Comparison of ENCODE assay signal across 8 cellular contexts in genomic region chr19:58154287-58154678, GRCh38. TPM values are rescaled to one million over a fixed set of nuclear protein-coding genes. Genes with fewer than 3 reads are reported as not detected.
DNase-seq lines count a peak whose midpoint lies in the region; ATAC-seq and TF ChIP-seq lines count a peak whose summit lies in the region.

No MANE protein-coding gene starts in this region.

- H3K27me3 Mint-ChIP-seq in T-helper 17 cell = no peaks in the 10 kb centered on the region
- no peaks in the 10 kb centered on the region for H3K27me3 Mint-ChIP-seq in natural killer cell treated with Interleukin-12 subunit alpha and Interleukin-12 subunit beta and Interleukin-15 and Interleukin-18, amount 100 ng/mL, for 72 hours

- H3K36me3 Mint-ChIP-seq in T-helper 17 cell (ENCODE audit: low read depth) = peaks cover 2% of the 10 kb centered on the region
- peaks cover 23% of the 10 kb centered on the region for H3K36me3 Mint-ChIP-seq in natural killer cell treated with Interleukin-12 subunit alpha and Interleukin-12 subunit beta and Interleukin-15 and Interleukin-18, amount 100 ng/mL, for 72 hours

- H3K4me1 Mint-ChIP-seq in T-helper 17 cell = peaks cover 9% of the 10 kb centered on the region
- H3K4me1 Mint-ChIP-seq in natural killer cell treated with Interleukin-12 subunit alpha and Interleukin-12 subunit beta and Interleukin-15 and Interleukin-18, amount 100 ng/mL, for 72 hours (ENCODE audit: low read depth in 2 of 2) = peaks cover 10 to 21% of the 10 kb centered on the region in 2 donors

- DNase-seq in GM10266 (ENCODE audit: extremely low spot score) = peak; percentile 28
- no peak for DNase-seq in T-helper 17 cell
- DNase-seq in fibroblast of peridontal ligament (ENCODE audit: extremely low read depth) = peak; percentile 58
- no peak for DNase-seq in natural killer cell treated with Interleukin-12 subunit alpha and Interleukin-12 subunit beta and Interleukin-15 and Interleukin-18, amount 100 ng/mL, for 72 hours (ENCODE audit: low spot score)
- DNase-seq in activated CD4-positive, alpha-beta T cell treated with anti-CD3 and anti-CD28 coated beads for 1 hour = no peak

- TF ChIP-seq CTCF in GM10266 (IDR thresholded peaks at IDR 0.05; ENCODE audit: control insufficient read depth, insufficient read depth, low read depth, missing control alignments) = no peak

- peak overlapping the region; percentile 56 for H3K27ac Mint-ChIP-seq in T-helper 17 cell
- H3K27ac Mint-ChIP-seq in natural killer cell treated with Interleukin-12 subunit alpha and Interleukin-12 subunit beta and Interleukin-15 and Interleukin-18, amount 100 ng/mL, for 72 hours = no peak overlapping the region

- ATAC-seq in T-helper 17 cell (no peak), GM18517 (IDR thresholded peaks at IDR 0.05; ENCODE audit: unreplicated experiment) (no peak), HG03025 (IDR thresholded peaks at IDR 0.05; ENCODE audit: low FRiP score, unreplicated experiment) (no peak), HG02798 (IDR thresholded peaks at IDR 0.05; ENCODE audit: poor library complexity, unreplicated experiment) (no peak)
- no peak for ATAC-seq in natural killer cell treated with Interleukin-12 subunit alpha and Interleukin-12 subunit beta and Interleukin-15 and Interleukin-18, amount 100 ng/mL, for 72 hours

- peak overlapping the region; percentile 85 for H3K4me3 Mint-ChIP-seq in T-helper 17 cell
- H3K4me3 Mint-ChIP-seq in natural killer cell treated with Interleukin-12 subunit alpha and Interleukin-12 subunit beta and Interleukin-15 and Interleukin-18, amount 100 ng/mL, for 72 hours = peak overlapping the region; percentile 76

- H3K9me3 Mint-ChIP-seq in natural killer cell treated with Interleukin-12 subunit alpha and Interleukin-12 subunit beta and Interleukin-15 and Interleukin-18, amount 100 ng/mL, for 72 hours = peaks cover 6% of the 10 kb centered on the region

- no peaks in the 10 kb centered on the region for H3K9me3 ChIP-seq in T-helper 17 cell (ENCODE audit: control insufficient read depth, low read length, poor library complexity, severe bottlenecking)

RNA-seq across cellular contexts. Expression of gene ZNF329, which starts 3.7 kb away (rescaled TPM):
- total RNA-seq in T-helper 17 cell = 10 to 100 TPM; 10.8 to 12.5 TPM
- 1 to 10 TPM; 2.7 to 7.3 TPM for total RNA-seq in natural killer cell treated with Interleukin-12 subunit alpha and Interleukin-12 subunit beta and Interleukin-15 and Interleukin-18, amount 100 ng/mL, for 72 hours

RNA-seq across cellular contexts. Expression of gene ZNF274, which starts 28.6 kb away (rescaled TPM):
- total RNA-seq in T-helper 17 cell = 10 to 100 TPM; 30.4 to 41.0 TPM
- 10 to 100 TPM; 20.4 to 31.7 TPM for total RNA-seq in natural killer cell treated with Interleukin-12 subunit alpha and Interleukin-12 subunit beta and Interleukin-15 and Interleukin-18, amount 100 ng/mL, for 72 hours

RNA-seq across cellular contexts. Expression of gene ZSCAN18, which starts 56.3 kb away (rescaled TPM):
- 10 to 100 TPM; 29.3 to 30.7 TPM for total RNA-seq in T-helper 17 cell
- total RNA-seq in natural killer cell treated with Interleukin-12 subunit alpha and Interleukin-12 subunit beta and Interleukin-15 and Interleukin-18, amount 100 ng/mL, for 72 hours = 10 to 100 TPM in 1 of 2 donors, 1 to 10 TPM in 1; 9.7 to 22.2 TPM

Comparison
In these comparisons a context has a peak if more than half of its experiments do, and no peak if none do; other contexts are left out.
1. DNase-seq: peak in GM10266 (single experiment) and fibroblast of peridontal ligament (single experiment); none in T-helper 17 cell (0 of 3), natural killer cell treated with Interleukin-12 subunit alpha and Interleukin-12 subunit beta and Interleukin-15 and Interleukin-18, amount 100 ng/mL, for 72 hours (single experiment) and activated CD4-positive, alpha-beta T cell treated with anti-CD3 and anti-CD28 coated beads for 1 hour (single experiment).